Comparison of ENCODE assay signal across 26 cellular contexts in the genomic region with DNA sequence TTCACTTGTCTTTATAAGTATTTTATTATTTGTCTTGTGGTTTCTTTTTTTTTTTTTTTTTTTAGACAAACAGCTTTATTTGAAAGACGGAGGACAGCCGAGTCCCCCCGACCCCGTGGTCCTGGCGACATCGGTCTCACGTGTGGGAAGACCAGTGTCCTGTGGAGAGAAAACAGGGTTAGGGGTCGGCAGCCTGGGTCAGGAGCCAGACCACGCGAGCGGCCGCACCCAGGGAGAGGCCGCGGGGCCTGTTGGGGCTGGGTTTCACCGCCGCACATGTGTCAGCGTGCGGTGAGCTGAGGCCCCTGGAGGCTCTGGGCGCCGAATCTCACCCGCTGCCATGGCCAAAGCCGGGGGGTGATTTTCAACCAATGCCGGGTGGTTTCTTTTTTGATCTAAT.
"Had no signal": no experiment of that assay in that cellular context is flagged by ENCODE, and none has a peak within 500 bp of the region (broad histone marks: within the 10 kb centered on the region; RNA-seq: fewer than 3 reads in every experiment).

No MANE protein-coding gene starts in this region.

- H3K4me1 ChIP-seq: adrenal gland, SJSA1 had no signal

- H3K27me3 Mint-ChIP-seq: activated CD4-positive, alpha-beta memory T cell treated with anti-CD3 and anti-CD28 coated beads, Interleukin-2, amount 10 ng/mL, durations not matched to agents 7 days and 5 days; activated CD4-positive, alpha-beta T cell treated with anti-CD3 and anti-CD28 coated beads for 36 hours; activated naive CD8-positive, alpha-beta T cell treated with anti-CD3 and anti-CD28 coated beads, Interleukin-2, amount 10 ng/mL, durations not matched to agents 7 days and 5 days had no signal

- H3K4me3 Mint-ChIP-seq: activated CD4-positive, alpha-beta memory T cell treated with anti-CD3 and anti-CD28 coated beads, Interleukin-2, amount 10 ng/mL, durations not matched to agents 7 days and 5 days; activated CD4-positive, alpha-beta T cell treated with anti-CD3 and anti-CD28 coated beads for 36 hours; activated naive CD8-positive, alpha-beta T cell treated with anti-CD3 and anti-CD28 coated beads, Interleukin-2, amount 10 ng/mL, durations not matched to agents 7 days and 5 days had no signal

- H3K36me3 ChIP-seq: adrenal gland had no signal

- ATAC-seq: activated CD4-positive, alpha-beta T cell treated with anti-CD3 and anti-CD28 coated beads for 36 hours; SK-N-SH treated with all-trans-retinoic acid at 6 μM for 48 hours had no signal

- H3K4me1 Mint-ChIP-seq: activated CD4-positive, alpha-beta T cell treated with anti-CD3 and anti-CD28 coated beads for 36 hours had no signal

- H3K27ac ChIP-seq: adrenal gland, SJSA1 had no signal

- H3K9me3 ChIP-seq: adrenal gland, SJSA1 had no signal

- H3K4me3 ChIP-seq: adrenal gland, SJSA1 had no signal

- DNase-seq: activated CD4-positive, alpha-beta memory T cell treated with anti-CD3 and anti-CD28 coated beads, Interleukin-2, amount 10 ng/mL, durations not matched to agents 7 days and 5 days; activated CD4-positive, alpha-beta T cell treated with anti-CD3 and anti-CD28 coated beads for 36 hours; activated CD4-positive, alpha-beta T cell treated with anti-CD3 and anti-CD28 coated beads, Interleukin-2, amount 50 U/mL, for 1 hour; activated CD4-positive, CD25-positive, alpha-beta regulatory T cell; activated CD8-positive, alpha-beta memory T cell treated with anti-CD3 and anti-CD28 coated beads, Interleukin-2, amount 50 U/mL, for 48 hours; activated naive CD4-positive, alpha-beta T cell treated with anti-CD3 and anti-CD28 coated beads, Interleukin-2, amount 50 U/mL, for 16 hours; activated naive CD8-positive, alpha-beta T cell treated with anti-CD3 and anti-CD28 coated beads, Interleukin-2, amount 10 ng/mL, durations not matched to agents 7 days and 5 days; activated T-cell treated with anti-CD3 and anti-CD28 coated beads, Interleukin-2, amount 50 U/mL, for 48 hours; adrenal gland; anterior cingulate cortex; cerebellar nuclear complex; Kasumi-1; KBM-7; NCI-H1092; NCI-H1417 treated with DMSO at 0.1 percent for 48 hours; NCI-H1694 treated with DMSO at 0.1 percent for 48 hours; NCI-H2081; NCI-H510A treated with DMSO at 0.1 percent for 48 hours; NCI-H69; NK-92 treated with Interleukin-12 subunit alpha and Interleukin-12 subunit beta, amount 100 ng/mL, for 24 hours; SHP77; SW 1271; T-helper 9 cell had no signal

- H3K27me3 ChIP-seq: adrenal gland, SJSA1 had no signal

- H3K27ac Mint-ChIP-seq: activated CD4-positive, alpha-beta memory T cell treated with anti-CD3 and anti-CD28 coated beads, Interleukin-2, amount 10 ng/mL, durations not matched to agents 7 days and 5 days; activated CD4-positive, alpha-beta T cell treated with anti-CD3 and anti-CD28 coated beads for 36 hours; activated naive CD8-positive, alpha-beta T cell treated with anti-CD3 and anti-CD28 coated beads, Interleukin-2, amount 10 ng/mL, durations not matched to agents 7 days and 5 days had no signal

- FAIRE-seq: RCC 7860 had no signal
